In genomic region chr1:112267929-112268328, GRCh38 we compare ENCODE assay signal across 14 cellular contexts.
A peak's percentile ranks its signal among the peaks of the same experiment; 100 is the strongest.
DNase-seq lines count a peak whose midpoint lies in the region; ATAC-seq and TF ChIP-seq lines count a peak whose summit lies in the region.
"Had no signal": no experiment of that assay in that cellular context is flagged by ENCODE, and none has a peak within 500 bp of the region (broad histone marks: within the 10 kb centered on the region; RNA-seq: fewer than 3 reads in every experiment).

No MANE protein-coding gene starts in this region.

- ATAC-seq in gastroesophageal sphincter (peak; percentile 66), lung (ENCODE audit: insufficient read depth, low FRiP score) (no peak), HG03175 (IDR thresholded peaks at IDR 0.05; ENCODE audit: unreplicated experiment) (no peak), GM21447 (IDR thresholded peaks at IDR 0.05; ENCODE audit: unreplicated experiment) (no peak)

- no peaks in the 10 kb centered on the region for H3K27me3 ChIP-seq in gastroesophageal sphincter
- H3K27me3 ChIP-seq in lung (ENCODE audit: control insufficient read depth, insufficient read depth): no peaks in the 10 kb centered on the region
- no peaks in the 10 kb centered on the region for H3K27me3 ChIP-seq in stomach
- H3K27me3 ChIP-seq in ascending aorta: no peaks in the 10 kb centered on the region

- no peaks in the 10 kb centered on the region for H3K36me3 ChIP-seq in gastroesophageal sphincter
- no peaks in the 10 kb centered on the region for H3K36me3 ChIP-seq in lung (ENCODE audit: control insufficient read depth in 2 of 2, insufficient read depth in 2 of 2, low read length in 2 of 2)
- H3K36me3 ChIP-seq in stomach: no peaks in the 10 kb centered on the region
- no peaks in the 10 kb centered on the region for H3K36me3 ChIP-seq in ascending aorta
- H3K36me3 ChIP-seq: HAP-1, SJSA1 had no signal

- H3K4me3 ChIP-seq in gastroesophageal sphincter (no peak overlapping the region), lung (no peak overlapping the region), stomach (no peak overlapping the region), ascending aorta (no peak overlapping the region)
- H3K4me3 ChIP-seq: HAP-1, SJSA1 had no signal

- peaks cover 0 to 77% (median 13%) of the 10 kb centered on the region in 3 donors for H3K4me1 ChIP-seq in gastroesophageal sphincter
- peaks cover 0 to 2% of the 10 kb centered on the region in 2 donors for H3K4me1 ChIP-seq in lung (ENCODE audit: control insufficient read depth in 2 of 2, insufficient read depth in 2 of 2, low read length in 2 of 2)
- peaks cover 0 to 40% (median 27%) of the 10 kb centered on the region in 4 donors for H3K4me1 ChIP-seq in stomach
- H3K4me1 ChIP-seq in ascending aorta: no peaks in the 10 kb centered on the region
- H3K4me1 ChIP-seq: HAP-1, SJSA1 had no signal

- TF ChIP-seq CTCF in VCaP (conservative IDR thresholded peaks at IDR 0.05) (no peak), gastroesophageal sphincter (IDR thresholded peaks at IDR 0.05) (no peak), lung (IDR thresholded peaks at IDR 0.05; ENCODE audit: control extremely low read depth, extremely low read depth) (no peak), stomach (IDR thresholded peaks at IDR 0.05) (no peak), ascending aorta (IDR thresholded peaks at IDR 0.05) (no peak)

- DNase-seq in lung (ENCODE audit: low spot score) (peak; percentile 32), stomach (no peak), ascending aorta (ENCODE audit: low spot score in 2 of 2) (no peak), cerebellar nuclear complex (lab: John Stamatoyannopoulos, UW) (no peak)
- DNase-seq: activated gamma-delta T cell, GF-D8, naive B cell, NCI-H1694 had no signal

- H3K27ac ChIP-seq in VCaP (peak overlapping the region; percentile 67), gastroesophageal sphincter (peak overlapping the region in 3 of 4 donors; percentile 2 to 59 (median 46)), lung (ENCODE audit: low read depth in 1 of 2, low read length in 1 of 2) (peak overlapping the region in 1 of 2 donors; percentile 2), stomach (peak overlapping the region in 3 of 5 donors; percentile 26 to 45 (median 44)), ascending aorta (no peak overlapping the region)
- H3K27ac ChIP-seq: SJSA1 had no signal

- intact Hi-C loops in stomach (cut with DNase I; ENCODE audit: low total_unique reads): no loop called here
- intact Hi-C loops in ascending aorta (cut with DNase I): no loop called here

- H3K9me3 ChIP-seq in gastroesophageal sphincter (no peaks in the 10 kb centered on the region), lung (ENCODE audit: control insufficient read depth in 2 of 2, insufficient read depth in 1 of 2, low read length in 1 of 2) (no peaks in the 10 kb centered on the region), stomach (peaks cover 0 to 4% (median 0%) of the 10 kb centered on the region in 4 donors), ascending aorta (no peaks in the 10 kb centered on the region)
- H3K9me3 ChIP-seq: HAP-1, SJSA1 had no signal

- TF ChIP-seq EP300 in gastroesophageal sphincter (IDR thresholded peaks at IDR 0.05) (no peak), stomach (IDR thresholded peaks at IDR 0.05) (no peak)

- TF ChIP-seq POLR2A in gastroesophageal sphincter (IDR thresholded peaks at IDR 0.05) (no peak), stomach (IDR thresholded peaks at IDR 0.05) (no peak)

Comparison
In these comparisons a context has a peak if more than half of its experiments do, and no peak if none do; other contexts are left out.
1. H3K27ac ChIP-seq: peak in VCaP (single experiment), gastroesophageal sphincter (3 of 4) and stomach (3 of 5); none in ascending aorta (0 of 2).